Comparison of ENCODE assay signal across 13 cellular contexts in genomic region chr21:14869984-14870840, GRCh38.
A peak's percentile ranks its signal among the peaks of the same experiment; 100 is the strongest.
DNase-seq lines count a peak whose midpoint lies in the region; ATAC-seq and TF ChIP-seq lines count a peak whose summit lies in the region.
"Had no signal": no experiment of that assay in that cellular context is flagged by ENCODE, and none has a peak within 500 bp of the region (broad histone marks: within the 10 kb centered on the region; RNA-seq: fewer than 3 reads in every experiment).

No MANE protein-coding gene starts in this region.

- no peaks in the 10 kb centered on the region for H3K4me1 ChIP-seq in right cardiac atrium (ENCODE audit: control insufficient read depth, insufficient read depth, low read length)
- H3K4me1 ChIP-seq in stomach = peaks cover 0 to 26% (median 9%) of the 10 kb centered on the region in 4 donors
- no peaks in the 10 kb centered on the region for H3K4me1 ChIP-seq in CD8-positive, alpha-beta T cell (ENCODE audit: insufficient read depth, low read length)

- no peaks in the 10 kb centered on the region for H4K20me1 ChIP-seq in SU-DHL-6 (ENCODE audit: low read depth, low read length)

- H3K4me2 ChIP-seq in SU-DHL-6 (ENCODE audit: low read depth, low read length, poor library complexity, severe bottlenecking) = peak overlapping the region; percentile 4
- H3K4me2 ChIP-seq: GM23338 had no signal

- intact Hi-C loops in Calu3 (cut with micrococcal nuclease; ENCODE audit: unreplicated experiment) (loop anchor here (10.0 kb wide), 1 partner anchor 685 kb away; no protein-coding TSS in a partner anchor), right cardiac atrium (cut with DNase I) (loop anchor here (5.0 to 10.0 kb wide), 5 partner anchors 105 to 725 kb away; partner anchors contain the start of gene NRIP1 (in 2 of the 4)), stomach (cut with DNase I; ENCODE audit: low total_unique reads) (no loop called here)
- intact Hi-C loops in CD8-positive, alpha-beta T cell (cut with DNase I, micrococcal nuclease) = loop anchor here in 1 of 2 experiments (5.0 to 10.0 kb wide), 2 partner anchors 612 to 615 kb away; no protein-coding TSS in a partner anchor

- no peaks in the 10 kb centered on the region for H3K36me3 ChIP-seq in SU-DHL-6 (ENCODE audit: low read length)
- no peaks in the 10 kb centered on the region for H3K36me3 ChIP-seq in stomach
- H3K36me3 ChIP-seq in CD8-positive, alpha-beta T cell (ENCODE audit: insufficient read depth, low read length) = no peaks in the 10 kb centered on the region

- H3K9me2 ChIP-seq in SU-DHL-6 (replicated peaks; ENCODE audit: insufficient read depth, low read length) = no peaks in the 10 kb centered on the region

- no peak for DNase-seq in Calu3
- no peak for DNase-seq in right cardiac atrium
- DNase-seq in stomach = no peak
- no peak for DNase-seq in CD8-positive, alpha-beta T cell
- DNase-seq: activated CD4-positive, alpha-beta T cell treated with anti-CD3 and anti-CD28 coated beads, Interleukin-2, amount 50 U/mL, for 1 hour; activated naive CD8-positive, alpha-beta T cell treated with anti-CD3 and anti-CD28 coated beads, Interleukin-2, amount 10 ng/mL, durations not matched to agents 7 days and 5 days had no signal

- H2AFZ ChIP-seq in SU-DHL-6 (ENCODE audit: low read depth, low read length, severe bottlenecking) = no peak overlapping the region
- H2AFZ ChIP-seq: GM23338 had no signal

- peak overlapping the region; percentile 79 for H3K27ac Mint-ChIP-seq in Calu3 (ENCODE audit: unreplicated experiment)
- no peak overlapping the region for H3K27ac Mint-ChIP-seq in CD8-positive, alpha-beta T cell
- H3K27ac Mint-ChIP-seq: activated naive CD8-positive, alpha-beta T cell treated with anti-CD3 and anti-CD28 coated beads, Interleukin-2, amount 10 ng/mL, durations not matched to agents 7 days and 5 days; GM23338 had no signal

- H3K9me3 ChIP-seq in SU-DHL-6 (ENCODE audit: insufficient read depth, low read length) (no peaks in the 10 kb centered on the region), right cardiac atrium (ENCODE audit: control insufficient read depth, low read length) (no peaks in the 10 kb centered on the region), stomach (no peaks in the 10 kb centered on the region)
- no peaks in the 10 kb centered on the region for H3K9me3 ChIP-seq in CD8-positive, alpha-beta T cell (ENCODE audit: low read length)

- peaks cover 70% of the 10 kb centered on the region for H3K4me1 Mint-ChIP-seq in Calu3 (ENCODE audit: low read depth, unreplicated experiment)
- H3K4me1 Mint-ChIP-seq in CD8-positive, alpha-beta T cell (ENCODE audit: low read depth) = peaks cover 6% of the 10 kb centered on the region

- H3K4me3 ChIP-seq in SU-DHL-6 (ENCODE audit: insufficient read depth, low read length, poor library complexity, severe bottlenecking) = no peak overlapping the region
- H3K4me3 ChIP-seq in right cardiac atrium (ENCODE audit: low read length) = no peak overlapping the region
- no peak overlapping the region for H3K4me3 ChIP-seq in stomach
- H3K4me3 ChIP-seq in CD8-positive, alpha-beta T cell (ENCODE audit: low read depth, low read length) = no peak overlapping the region
- H3K4me3 ChIP-seq: GM23338 had no signal

- no peaks in the 10 kb centered on the region for H3K36me3 Mint-ChIP-seq in Calu3 (ENCODE audit: insufficient read depth, unreplicated experiment)
- H3K36me3 Mint-ChIP-seq in CD8-positive, alpha-beta T cell = no peaks in the 10 kb centered on the region
- H3K36me3 Mint-ChIP-seq: activated naive CD8-positive, alpha-beta T cell treated with anti-CD3 and anti-CD28 coated beads, Interleukin-2, amount 10 ng/mL, durations not matched to agents 7 days and 5 days had no signal

- no peak for TF ChIP-seq EP300 in stomach (IDR thresholded peaks at IDR 0.05)

- no peak overlapping the region for H3K9ac ChIP-seq in SU-DHL-6 (ENCODE audit: low read length)

- 73% methylated on average over 5 of the region's 5 CpGs for whole genome bisulfite sequencing in right cardiac atrium
- 33 to 56% (median 49%) methylated on average over 5 of the region's 5 CpGs for WGBS in stomach, 5 donors

- no peaks in the 10 kb centered on the region for H3F3A ChIP-seq in SU-DHL-6 (ENCODE audit: insufficient read depth)

- no peaks in the 10 kb centered on the region for H3K9me3 Mint-ChIP-seq in Calu3 (ENCODE audit: low read depth, unreplicated experiment)
- H3K9me3 Mint-ChIP-seq in CD8-positive, alpha-beta T cell = no peaks in the 10 kb centered on the region
- H3K9me3 Mint-ChIP-seq: activated naive CD8-positive, alpha-beta T cell treated with anti-CD3 and anti-CD28 coated beads, Interleukin-2, amount 10 ng/mL, durations not matched to agents 7 days and 5 days; GM23338 had no signal

- ATAC-seq in GM19395 (IDR thresholded peaks at IDR 0.05; ENCODE audit: unreplicated experiment) = peak; percentile 67
- ATAC-seq in HG03025 (IDR thresholded peaks at IDR 0.05; ENCODE audit: low FRiP score, unreplicated experiment) = peak; percentile 59
- ATAC-seq in right cardiac atrium = no peak
- no peak for ATAC-seq in HG03139 (IDR thresholded peaks at IDR 0.05; ENCODE audit: unreplicated experiment)
- ATAC-seq in CD8-positive, alpha-beta T cell = no peak
- ATAC-seq: GM23338, Right ventricle myocardium inferior, sciatic nerve had no signal

- CTCF ChIA-PET in Calu3 (lab: Charles Lee) = no interaction called here
- CTCF ChIA-PET in CD8-positive, alpha-beta T cell (lab: Charles Lee) = no interaction called here

- peak overlapping the region; percentile 50 for H3K4me3 Mint-ChIP-seq in Calu3 (ENCODE audit: low read depth, unreplicated experiment)
- no peak overlapping the region for H3K4me3 Mint-ChIP-seq in CD8-positive, alpha-beta T cell
- H3K4me3 Mint-ChIP-seq: activated naive CD8-positive, alpha-beta T cell treated with anti-CD3 and anti-CD28 coated beads, Interleukin-2, amount 10 ng/mL, durations not matched to agents 7 days and 5 days; GM23338 had no signal

- no peaks in the 10 kb centered on the region for H3K27me3 Mint-ChIP-seq in Calu3 (ENCODE audit: unreplicated experiment)
- H3K27me3 Mint-ChIP-seq in CD8-positive, alpha-beta T cell (ENCODE audit: low read depth) = no peaks in the 10 kb centered on the region

- TF ChIP-seq CTCF in Calu3 (IDR thresholded peaks at IDR 0.05; ENCODE audit: unreplicated experiment) = no peak
- no peak for TF ChIP-seq CTCF in SU-DHL-6 (IDR thresholded peaks at IDR 0.05; ENCODE audit: insufficient read depth, low read length, poor library complexity, severe bottlenecking)
- TF ChIP-seq CTCF in stomach (IDR thresholded peaks at IDR 0.05) = no peak
- TF ChIP-seq CTCF in CD8-positive, alpha-beta T cell (IDR thresholded peaks at IDR 0.05) = no peak

- no peaks in the 10 kb centered on the region for H3K79me2 ChIP-seq in SU-DHL-6 (ENCODE audit: insufficient read depth, low read length)

- POLR2A ChIA-PET in CD8-positive, alpha-beta T cell (lab: Charles Lee) = no interaction called here

- H3K27ac ChIP-seq in SU-DHL-6 (ENCODE audit: low read depth, low read length) (no peak overlapping the region), right cardiac atrium (ENCODE audit: low read length) (no peak overlapping the region), stomach (no peak overlapping the region)
- no peak overlapping the region for H3K27ac ChIP-seq in CD8-positive, alpha-beta T cell (ENCODE audit: low read depth, low read length)

- no peaks in the 10 kb centered on the region for H3K27me3 ChIP-seq in SU-DHL-6 (ENCODE audit: low read length)
- no peaks in the 10 kb centered on the region for H3K27me3 ChIP-seq in right cardiac atrium (ENCODE audit: control insufficient read depth, insufficient read depth)
- no peaks in the 10 kb centered on the region for H3K27me3 ChIP-seq in stomach
- H3K27me3 ChIP-seq in CD8-positive, alpha-beta T cell (ENCODE audit: insufficient read depth, low read length) = no peaks in the 10 kb centered on the region

- no TSS peak for BruUV-seq in Calu3 (replicated peaks; lab: Mats Ljungman, UMichigan)

- TF ChIP-seq POLR2A in stomach (IDR thresholded peaks at IDR 0.05) = no peak

Comparison
In these comparisons a context has a peak if more than half of its experiments do, and no peak if none do; other contexts are left out.
1. ATAC-seq: peak in GM19395 (single experiment) and HG03025 (single experiment); none in right cardiac atrium (0 of 2), HG03139 (single experiment) and CD8-positive, alpha-beta T cell (single experiment).